Comparison of ENCODE assay signal across 25 cellular contexts in genomic region chr20:45073182-45073581, GRCh38. TPM values are rescaled to one million over a fixed set of nuclear protein-coding genes. Genes with fewer than 3 reads are reported as not detected.
DNase-seq lines count a peak whose midpoint lies in the region; ATAC-seq and TF ChIP-seq lines count a peak whose summit lies in the region.
"Had no signal": no experiment of that assay in that cellular context is flagged by ENCODE, and none has a peak within 500 bp of the region (broad histone marks: within the 10 kb centered on the region; RNA-seq: fewer than 3 reads in every experiment).

No MANE protein-coding gene starts in this region.

- H2AK5ac ChIP-seq in IMR-90 (ENCODE audit: low read depth, low read length), result no peak overlapping the region

- no peak overlapping the region for H2BK15ac ChIP-seq in IMR-90 (ENCODE audit: low read depth, low read length)

- H3K18ac ChIP-seq in IMR-90 (ENCODE audit: low read depth, low read length), result no peak overlapping the region; the same call in 1 of the 2 replicates

- POLR2A ChIA-PET in CD4-positive, alpha-beta memory T cell (lab: Charles Lee; ENCODE audit: partially characterized antibody), result no interaction called here
- POLR2A ChIA-PET in IMR-90 (lab: Charles Lee; ENCODE audit: unreplicated experiment), result no interaction called here

- no peak overlapping the region for H3K27ac ChIP-seq in CD4-positive, alpha-beta memory T cell (ENCODE audit: low read depth, low read length)
- H3K27ac ChIP-seq in IMR-90 (ENCODE audit: insufficient read depth, low read length), result no peak overlapping the region
- H3K27ac ChIP-seq: hepatocyte, right lobe of liver, upper lobe of right lung had no signal

- peak overlapping the region; percentile 26; the same call in 1 of the 2 replicates for H4K5ac ChIP-seq in IMR-90 (ENCODE audit: low read depth, low read length)

- H3K4ac ChIP-seq in IMR-90 (ENCODE audit: low read depth, low read length), result no peak overlapping the region

- no CpG with 5 or more reads among the region's 3 CpGs for WGBS in IMR-90 (ENCODE audit: extremely low coverage in 2 of 2, insufficient read length in 1 of 2), 2 experiments

- no peak overlapping the region for H4K8ac ChIP-seq in IMR-90 (ENCODE audit: low read depth in 2 of 2, low read length in 2 of 2)

- H3K27ac Mint-ChIP-seq in CD4-positive, alpha-beta memory T cell, result peak overlapping the region in 6 of 7 donors; percentile 59 to 77 (median 71)
- H3K27ac Mint-ChIP-seq in activated naive CD8-positive, alpha-beta T cell treated with anti-CD3 and anti-CD28 coated beads, Interleukin-2, amount 50 U/mL, for 24 hours, result peak overlapping the region; percentile 79
- H3K27ac Mint-ChIP-seq in natural killer cell, result peak overlapping the region; percentile 67 to 84
- H3K27ac Mint-ChIP-seq: mesothelial cell of epicardium had no signal

- TF ChIP-seq CTCF in IMR-90 (conservative IDR thresholded peaks at IDR 0.05; ENCODE audit: low read depth, low read length), result no peak
- TF ChIP-seq CTCF in natural killer cell (IDR thresholded peaks at IDR 0.05), result no peak

- H2BK20ac ChIP-seq in IMR-90 (ENCODE audit: low read depth, low read length), result no peak overlapping the region

- H4K91ac ChIP-seq in IMR-90 (ENCODE audit: insufficient read depth, low read depth, low read length), result no peak overlapping the region

- H3K4me3 Mint-ChIP-seq in CD4-positive, alpha-beta memory T cell, result peak overlapping the region in 1 of 8 donors; percentile 46
- H3K4me3 Mint-ChIP-seq in activated naive CD8-positive, alpha-beta T cell treated with anti-CD3 and anti-CD28 coated beads, Interleukin-2, amount 50 U/mL, for 24 hours, result no peak overlapping the region
- peak overlapping the region; percentile 2 for H3K4me3 Mint-ChIP-seq in natural killer cell
- H3K4me3 Mint-ChIP-seq: mesothelial cell of epicardium, neural crest cell had no signal

- no peaks in the 10 kb centered on the region for H3K27me3 ChIP-seq in CD4-positive, alpha-beta memory T cell (ENCODE audit: insufficient read depth, low read length)
- no peaks in the 10 kb centered on the region for H3K27me3 ChIP-seq in IMR-90 (ENCODE audit: control insufficient read depth, insufficient read depth, low read length)
- H3K27me3 ChIP-seq: hepatocyte, right lobe of liver, upper lobe of right lung had no signal

- TF ChIP-seq POLR2A in IMR-90 (IDR thresholded peaks at IDR 0.05; ENCODE audit: low read depth, low read length), result no peak

- H3K56ac ChIP-seq in IMR-90 (ENCODE audit: extremely low read depth, insufficient read depth, low read length), result no peak overlapping the region

- H3K14ac ChIP-seq in IMR-90 (replicated peaks; ENCODE audit: low read depth, low read length), result no peak overlapping the region

- BruUV-seq in IMR-90 (replicated peaks; lab: Mats Ljungman, UMichigan), result no TSS peak

- H2AFZ ChIP-seq in IMR-90 (replicated peaks; ENCODE audit: low read length, poor library complexity), result no peak overlapping the region
- H2AFZ ChIP-seq: hepatocyte had no signal

- peaks cover 57% of the 10 kb centered on the region for H3K36me3 ChIP-seq in CD4-positive, alpha-beta memory T cell (ENCODE audit: insufficient read depth, low read length)
- H3K36me3 ChIP-seq in IMR-90 (ENCODE audit: control insufficient read depth, insufficient read depth, low read length), result peaks cover 13% of the 10 kb centered on the region

- no peak overlapping the region for H2BK120ac ChIP-seq in IMR-90 (ENCODE audit: low read depth, low read length)

- CTCF ChIA-PET in CD4-positive, alpha-beta memory T cell (lab: Charles Lee; ENCODE audit: partially characterized antibody), result interaction anchor here (1.9 to 3.7 kb wide), 2 partner anchors 22 to 30 kb away, joined by 9 to 22 read pairs; no protein-coding TSS in a partner anchor
- CTCF ChIA-PET in IMR-90 (lab: Yijun Ruan, JAX), result interaction anchor here (0.7 kb wide), 1 partner anchor 364 kb away, joined by 3 read pairs; no protein-coding TSS in a partner anchor

- H3K9me3 ChIP-seq in CD4-positive, alpha-beta memory T cell (ENCODE audit: control insufficient read depth in 1 of 2, low read length in 2 of 2), result no peaks in the 10 kb centered on the region
- no peaks in the 10 kb centered on the region for H3K9me3 ChIP-seq in IMR-90 (ENCODE audit: control insufficient read depth, insufficient read depth, low read length)
- H3K9me3 ChIP-seq: right lobe of liver, upper lobe of right lung had no signal

- peaks cover 58 to 86% of the 10 kb centered on the region in 2 donors for H3K36me3 Mint-ChIP-seq in CD4-positive, alpha-beta memory T cell
- peaks cover 69% of the 10 kb centered on the region for H3K36me3 Mint-ChIP-seq in activated naive CD8-positive, alpha-beta T cell treated with anti-CD3 and anti-CD28 coated beads, Interleukin-2, amount 50 U/mL, for 24 hours (ENCODE audit: low read depth)
- peaks cover 28% of the 10 kb centered on the region for H3K36me3 Mint-ChIP-seq in natural killer cell

- in situ Hi-C loops in IMR-90 (cut with MboI; ENCODE audit: low sequenced_read_pairs), result no loop called here

- H3K79me1 ChIP-seq in IMR-90 (ENCODE audit: low read depth in 1 of 2, low read length in 2 of 2), result peaks cover 4 to 5% of the 10 kb centered on the region in 2 experiments; a peak in 3 of 4 replicates

- no peaks in the 10 kb centered on the region for H4K20me1 ChIP-seq in IMR-90 (ENCODE audit: insufficient read depth, low read length)

- no peak overlapping the region for H2AK9ac ChIP-seq in IMR-90 (replicated peaks; ENCODE audit: low read depth, low read length, poor library complexity)

- H3K4me1 ChIP-seq in CD4-positive, alpha-beta memory T cell (ENCODE audit: insufficient read depth, low read length), result peaks cover 21% of the 10 kb centered on the region
- peaks cover 9% of the 10 kb centered on the region; the same call in 1 of the 2 replicates for H3K4me1 ChIP-seq in IMR-90 (ENCODE audit: control insufficient read depth, insufficient read depth, low read length)
- H3K4me1 ChIP-seq: upper lobe of right lung had no signal

- ATAC-seq in IMR-90 (ENCODE audit: low read depth) (no peak), natural killer cell (peak in 1 of 3 donors; percentile 42), GM19035 (IDR thresholded peaks at IDR 0.05; ENCODE audit: unreplicated experiment) (no peak), HG03097 (IDR thresholded peaks at IDR 0.05; ENCODE audit: low FRiP score, unreplicated experiment) (no peak)
- peak; percentile 60 for ATAC-seq in activated naive CD8-positive, alpha-beta T cell treated with anti-CD3 and anti-CD28 coated beads, Interleukin-2, amount 50 U/mL, for 24 hours
- ATAC-seq: left lobe of liver, right lobe of liver, upper lobe of right lung had no signal

- dilution Hi-C loops in IMR-90 (cut with HindIII; ENCODE audit: low sequenced_read_pairs, unreplicated experiment), result no loop called here

- intact Hi-C loops in CD4-positive, alpha-beta memory T cell (cut with micrococcal nuclease), result no loop called here
- intact Hi-C loops in IMR-90 (cut with micrococcal nuclease), result no loop called here
- intact Hi-C loops in natural killer cell (cut with micrococcal nuclease), result no loop called here

- no peaks in the 10 kb centered on the region for H3K27me3 Mint-ChIP-seq in CD4-positive, alpha-beta memory T cell
- no peaks in the 10 kb centered on the region for H3K27me3 Mint-ChIP-seq in activated naive CD8-positive, alpha-beta T cell treated with anti-CD3 and anti-CD28 coated beads, Interleukin-2, amount 50 U/mL, for 24 hours
- H3K27me3 Mint-ChIP-seq in natural killer cell (ENCODE audit: low read depth in 2 of 2), result no peaks in the 10 kb centered on the region

- H3K4me2 ChIP-seq in IMR-90 (ENCODE audit: low read depth, low read length), result no peak overlapping the region
- H3K4me2 ChIP-seq: hepatocyte had no signal

- H2BK5ac ChIP-seq in IMR-90 (ENCODE audit: low read depth, low read length, poor library complexity, severe bottlenecking), result no peak overlapping the region

- no peak for DNase-seq in CD4-positive, alpha-beta memory T cell
- no peak for DNase-seq in IMR-90
- DNase-seq in activated naive CD8-positive, alpha-beta T cell treated with anti-CD3 and anti-CD28 coated beads, Interleukin-2, amount 50 U/mL, for 24 hours, result no peak
- DNase-seq in natural killer cell, result no peak
- DNase-seq in midbrain (lab: John Stamatoyannopoulos, UW), result no peak
- no peak for DNase-seq in NCI-H526 (lab: John Stamatoyannopoulos, UW)
- DNase-seq: activated T-cell treated with anti-CD3 and anti-CD28 coated beads, Interleukin-2, amount 50 U/mL, for 1 hour; effector memory CD4-positive, alpha-beta T cell; foreskin fibroblast; NCI-H1105; NCI-H2029 treated with DMSO at 0.1 percent for 48 hours; NCI-H345; NCI-H82; posterior cingulate gyrus; right lobe of liver; stimulated activated CD4-positive, alpha-beta T cell treated with anti-CD3 and anti-CD28 coated beads, Interleukin-15, amount 100 ng/mL, for 24 hours; T-helper 9 cell; upper lobe of right lung had no signal

- peaks cover 25 to 58% (median 41%) of the 10 kb centered on the region in 4 donors for H3K4me1 Mint-ChIP-seq in CD4-positive, alpha-beta memory T cell
- H3K4me1 Mint-ChIP-seq in activated naive CD8-positive, alpha-beta T cell treated with anti-CD3 and anti-CD28 coated beads, Interleukin-2, amount 50 U/mL, for 24 hours, result peaks cover 51% of the 10 kb centered on the region
- H3K4me1 Mint-ChIP-seq in natural killer cell, result peaks cover 56 to 60% of the 10 kb centered on the region in 2 donors
- H3K4me1 Mint-ChIP-seq: neural crest cell had no signal

- no peak overlapping the region for H3K23ac ChIP-seq in IMR-90 (ENCODE audit: low read depth, low read length)

- peaks cover 8% of the 10 kb centered on the region; the same call in 1 of the 2 replicates for H3K9me1 ChIP-seq in IMR-90 (ENCODE audit: insufficient read depth, low read length)

- H3K9me3 Mint-ChIP-seq in CD4-positive, alpha-beta memory T cell, result no peaks in the 10 kb centered on the region
- no peaks in the 10 kb centered on the region for H3K9me3 Mint-ChIP-seq in activated naive CD8-positive, alpha-beta T cell treated with anti-CD3 and anti-CD28 coated beads, Interleukin-2, amount 50 U/mL, for 24 hours
- no peaks in the 10 kb centered on the region for H3K9me3 Mint-ChIP-seq in natural killer cell
- H3K9me3 Mint-ChIP-seq: neural crest cell had no signal

- no peak for TF ChIP-seq RAD21 in IMR-90 (IDR thresholded peaks at IDR 0.05; ENCODE audit: low read length)

- no peak overlapping the region for H3K9ac ChIP-seq in IMR-90 (ENCODE audit: low read depth, low read length)

- no peak overlapping the region for H3K4me3 ChIP-seq in CD4-positive, alpha-beta memory T cell (ENCODE audit: low read length in 2 of 2)
- H3K4me3 ChIP-seq in IMR-90 (ENCODE audit: insufficient read depth, low read depth, low read length), result no peak overlapping the region
- H3K4me3 ChIP-seq: hepatocyte, right lobe of liver, upper lobe of right lung had no signal

RNA-seq across cellular contexts. Expression of gene KCNS1, which starts 27.7 kb away (rescaled TPM):
- under 1 TPM in 1 of 2 experiments, not detected in 1; 0.09 TPM for total RNA-seq in CD4-positive, alpha-beta memory T cell
- under 1 TPM in 1 of 2 donors, not detected in 1; 0.16 TPM for polyA plus RNA-seq in CD4-positive, alpha-beta memory T cell
- 0.54 and 0.56 TPM in 2 replicates for total RNA-seq in IMR-90 (2012; rRNA removed)
- 0.46 and 0.62 TPM in 2 replicates for polyA plus RNA-seq in IMR-90 (2012; rRNA removed)
- 0.48 and 0.85 TPM in 2 replicates for polyA plus RNA-seq in IMR-90 (2012; cell fraction: cytosol; rRNA removed)
- 0.33 and 0.55 TPM in 2 replicates for polyA plus RNA-seq in IMR-90 (2012; cell fraction: nucleus; rRNA removed; ENCODE audit: low replicate concordance)
- not detected for total RNA-seq in natural killer cell
- total RNA-seq: left lobe of liver, mesothelial cell of epicardium, neural crest cell, OCI-LY7 had no signal

RNA-seq across cellular contexts. Expression of gene WFDC5, which starts 41.8 kb away (rescaled TPM):
- not detected for total RNA-seq in CD4-positive, alpha-beta memory T cell
- polyA plus RNA-seq in CD4-positive, alpha-beta memory T cell, result not detected
- not detected in 2 replicates for total RNA-seq in IMR-90 (2012; rRNA removed)
- polyA plus RNA-seq in IMR-90 (2012; rRNA removed), result not detected in 2 replicates
- not detected in 2 replicates for polyA plus RNA-seq in IMR-90 (2012; cell fraction: cytosol; rRNA removed)
- polyA plus RNA-seq in IMR-90 (2012; cell fraction: nucleus; rRNA removed; ENCODE audit: low replicate concordance), result not detected in 2 replicates
- not detected for total RNA-seq in natural killer cell
- total RNA-seq: left lobe of liver, mesothelial cell of epicardium, neural crest cell, OCI-LY7, right lobe of liver had no signal
- polyA plus RNA-seq: hepatocyte had no signal

RNA-seq across cellular contexts. Expression of gene WFDC12, which starts 51.1 kb away (rescaled TPM):
- not detected for total RNA-seq in CD4-positive, alpha-beta memory T cell
- not detected for polyA plus RNA-seq in CD4-positive, alpha-beta memory T cell
- total RNA-seq in IMR-90 (2012; rRNA removed), result not detected in 2 replicates
- not detected in 2 replicates for polyA plus RNA-seq in IMR-90 (2012; rRNA removed)
- polyA plus RNA-seq in IMR-90 (2012; cell fraction: cytosol; rRNA removed), result not detected in 2 replicates
- not detected in 2 replicates for polyA plus RNA-seq in IMR-90 (2012; cell fraction: nucleus; rRNA removed; ENCODE audit: low replicate concordance)
- not detected for total RNA-seq in natural killer cell
- total RNA-seq: hepatocyte, left lobe of liver, mesothelial cell of epicardium, neural crest cell, OCI-LY7, right lobe of liver had no signal
- polyA plus RNA-seq: hepatocyte had no signal
